ENCODE assay signal across 15 cellular contexts in the genomic region with DNA sequence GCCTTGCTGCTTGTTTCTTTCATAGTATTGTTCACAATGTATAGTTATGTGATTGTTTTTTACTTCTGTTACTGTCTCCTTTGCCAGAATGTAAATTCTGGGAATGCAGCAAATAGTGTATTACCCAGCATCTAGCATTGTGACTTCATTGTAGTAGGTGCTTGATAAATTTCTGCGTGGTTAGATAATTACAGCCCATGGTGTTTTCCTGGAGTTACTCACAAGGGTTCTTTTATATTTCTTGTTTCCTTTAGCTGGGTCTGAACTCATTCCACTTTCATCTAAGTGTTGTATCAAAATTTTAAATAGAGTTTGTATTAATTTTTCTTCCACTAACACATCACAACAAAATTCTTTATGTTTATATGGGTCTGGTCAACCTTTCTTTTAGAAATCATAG.
DNase-seq lines count a peak whose midpoint lies in the region; ATAC-seq and TF ChIP-seq lines count a peak whose summit lies in the region.
"Had no signal": no experiment of that assay in that cellular context is flagged by ENCODE, and none has a peak within 500 bp of the region (broad histone marks: within the 10 kb centered on the region; RNA-seq: fewer than 3 reads in every experiment).

No MANE protein-coding gene starts in this region.

- no peaks in the 10 kb centered on the region for H3K9me2 ChIP-seq in MM.1S (replicated peaks; ENCODE audit: insufficient read depth, low read length)

- no peak for ATAC-seq in naive thymus-derived CD8-positive, alpha-beta T cell

- H3K4me1 ChIP-seq in Caco-2 (peaks cover 42% of the 10 kb centered on the region), MM.1S (ENCODE audit: low read length) (peaks cover 57% of the 10 kb centered on the region)
- H3K4me1 ChIP-seq: HAP-1, parathyroid adenoma had no signal

- POLR2A ChIA-PET in Caco-2 (lab: Charles Lee), result no interaction called here
- POLR2A ChIA-PET in naive thymus-derived CD8-positive, alpha-beta T cell (lab: Charles Lee), result interaction anchor here (1.4 to 2.4 kb wide), 2 partner anchors 113 to 133 kb away, joined by 4 to 6 read pairs; a partner anchor contains a TSS

- H4K20me1 ChIP-seq in MM.1S (ENCODE audit: insufficient read depth, low read length), result no peaks in the 10 kb centered on the region

- H2AFZ ChIP-seq in MM.1S (ENCODE audit: low read length), result no peak overlapping the region
- H2AFZ ChIP-seq: parathyroid adenoma had no signal

- H3F3A ChIP-seq in MM.1S (ENCODE audit: insufficient read depth, low read length), result peaks cover 23% of the 10 kb centered on the region; the same call in 1 of the 2 replicates

- intact Hi-C loops in Caco-2 (cut with micrococcal nuclease; ENCODE audit: unreplicated experiment), result loop anchor here (2.0 kb wide), 2 partner anchors 133 to 487 kb away; a partner anchor contains a TSS

- H3K36me3 ChIP-seq in Caco-2 (ENCODE audit: control insufficient read depth, insufficient read depth, low read length) (no peaks in the 10 kb centered on the region), MM.1S (replicated peaks; ENCODE audit: insufficient read depth, low read length) (no peaks in the 10 kb centered on the region)

- H3K9me3 ChIP-seq in Caco-2 (no peaks in the 10 kb centered on the region), MM.1S (replicated peaks; ENCODE audit: insufficient read depth, low read length) (no peaks in the 10 kb centered on the region)
- H3K9me3 ChIP-seq: HAP-1, lower lobe of right lung had no signal

- CTCF ChIA-PET in Caco-2 (lab: Charles Lee), result interaction anchor here (0.6 kb wide), 1 partner anchor 274 kb away, joined by 3 read pairs; no protein-coding TSS in a partner anchor

- no peaks in the 10 kb centered on the region for H3K9me3 Mint-ChIP-seq in Caco-2 (ENCODE audit: unreplicated experiment)
- no peaks in the 10 kb centered on the region for H3K9me3 Mint-ChIP-seq in naive thymus-derived CD8-positive, alpha-beta T cell
- no peaks in the 10 kb centered on the region for H3K9me3 Mint-ChIP-seq in nephron progenitor cell

- H3K27me3 ChIP-seq in Caco-2 (replicated peaks; ENCODE audit: control insufficient read depth, insufficient read depth, low read length), result no peaks in the 10 kb centered on the region
- no peaks in the 10 kb centered on the region for H3K27me3 ChIP-seq in MM.1S (replicated peaks; ENCODE audit: insufficient read depth, low read length)

- peak overlapping the region; percentile 12 for H3K27ac Mint-ChIP-seq in Caco-2 (ENCODE audit: unreplicated experiment)
- peak overlapping the region in 9 of 10 donors; percentile 35 to 93 (median 79) for H3K27ac Mint-ChIP-seq in naive thymus-derived CD8-positive, alpha-beta T cell
- no peak overlapping the region for H3K27ac Mint-ChIP-seq in nephron progenitor cell

- no peak overlapping the region for H3K9ac ChIP-seq in MM.1S (ENCODE audit: low read length)
- H3K9ac ChIP-seq: parathyroid adenoma had no signal

- DNase-seq in Caco-2 (no peak), MM.1S (no peak), astrocyte of the hippocampus (ENCODE audit: low read depth, low spot score) (peak; percentile 59), DMS153 (lab: John Stamatoyannopoulos, UW) (no peak), A172 (ENCODE audit: low spot score) (no peak), nephron progenitor cell (no peak)
- DNase-seq in naive thymus-derived CD8-positive, alpha-beta T cell, result no peak
- DNase-seq: activated CD8-positive, alpha-beta memory T cell treated with anti-CD3 and anti-CD28 coated beads for 24 hours; COR-L47; hypothalamus; lower lobe of right lung; NCI-H1694; NCI-H82 had no signal

- H3K27ac ChIP-seq in MM.1S (ENCODE audit: low read length), result peak overlapping the region; percentile 87; the same call in 1 of the 2 replicates
- H3K27ac ChIP-seq: parathyroid adenoma had no signal

- BruUV-seq in Caco-2 (replicated peaks; lab: Mats Ljungman, UMichigan), result no TSS peak

- H3K4me3 ChIP-seq in Caco-2 (ENCODE audit: low read depth, low read length), result no peak overlapping the region
- no peak overlapping the region for H3K4me3 ChIP-seq in MM.1S (ENCODE audit: low read length)
- H3K4me3 ChIP-seq: HAP-1, lower lobe of right lung had no signal

- TF ChIP-seq CTCF in Caco-2 (IDR thresholded peaks at IDR 0.05; ENCODE audit: insufficient read depth in 1 of 2, low read depth in 1 of 2, low read length in 1 of 2, severe bottlenecking in 1 of 2, unreplicated experiment in 1 of 2) (no peak), MM.1S (IDR thresholded peaks at IDR 0.05; ENCODE audit: low read length) (no peak), nephron progenitor cell (IDR thresholded peaks at IDR 0.05) (no peak)

- H3K4me2 ChIP-seq in MM.1S (ENCODE audit: low read depth, low read length), result peak overlapping the region; percentile 33; the same call in 1 of the 2 replicates

- peaks cover 80% of the 10 kb centered on the region for H3K36me3 Mint-ChIP-seq in Caco-2 (ENCODE audit: insufficient read depth, unreplicated experiment)
- H3K36me3 Mint-ChIP-seq in naive thymus-derived CD8-positive, alpha-beta T cell, result peaks cover 4 to 60% (median 28%) of the 10 kb centered on the region in 3 donors
- H3K36me3 Mint-ChIP-seq in nephron progenitor cell (ENCODE audit: low read depth), result peaks cover 54% of the 10 kb centered on the region

- H3K79me2 ChIP-seq in MM.1S (ENCODE audit: low read length), result no peaks in the 10 kb centered on the region
- H3K79me2 ChIP-seq: parathyroid adenoma had no signal

- peaks cover 42% of the 10 kb centered on the region for H3K4me1 Mint-ChIP-seq in Caco-2 (ENCODE audit: low read depth, unreplicated experiment)
- peaks cover 38 to 64% (median 61%) of the 10 kb centered on the region in 4 donors for H3K4me1 Mint-ChIP-seq in naive thymus-derived CD8-positive, alpha-beta T cell
- no peaks in the 10 kb centered on the region for H3K4me1 Mint-ChIP-seq in nephron progenitor cell

- H3K4me3 Mint-ChIP-seq in Caco-2 (ENCODE audit: unreplicated experiment), result no peak overlapping the region
- peak overlapping the region in 7 of 10 donors; percentile 42 to 74 (median 51) for H3K4me3 Mint-ChIP-seq in naive thymus-derived CD8-positive, alpha-beta T cell
- no peak overlapping the region for H3K4me3 Mint-ChIP-seq in nephron progenitor cell

- H3K27me3 Mint-ChIP-seq in Caco-2 (ENCODE audit: insufficient read depth, unreplicated experiment), result no peaks in the 10 kb centered on the region
- no peaks in the 10 kb centered on the region for H3K27me3 Mint-ChIP-seq in naive thymus-derived CD8-positive, alpha-beta T cell
- H3K27me3 Mint-ChIP-seq in nephron progenitor cell (ENCODE audit: low read depth, poor library complexity), result no peaks in the 10 kb centered on the region

Comparison
In these comparisons a context has a peak if more than half of its experiments do, and no peak if none do; other contexts are left out.
1. H3K4me3 Mint-ChIP-seq: peak in naive thymus-derived CD8-positive, alpha-beta T cell (7 of 10); none in Caco-2 (single experiment) and nephron progenitor cell (single experiment).